17 cellular contexts compared by ENCODE assay signal in genomic region chr10:79336739-79337138, GRCh38. TPM values are rescaled to one million over a fixed set of nuclear protein-coding genes. Genes with fewer than 3 reads are reported as not detected.
A peak's percentile ranks its signal among the peaks of the same experiment; 100 is the strongest.
DNase-seq lines count a peak whose midpoint lies in the region; ATAC-seq and TF ChIP-seq lines count a peak whose summit lies in the region.
"Had no signal": no experiment of that assay in that cellular context is flagged by ENCODE, and none has a peak within 500 bp of the region (broad histone marks: within the 10 kb centered on the region; RNA-seq: fewer than 3 reads in every experiment).

No MANE protein-coding gene starts in this region.

- H3K27me3 ChIP-seq in H7 (ENCODE audit: control insufficient read depth, insufficient read depth, low read length): no peaks in the 10 kb centered on the region
- H3K27me3 ChIP-seq in sigmoid colon: no peaks in the 10 kb centered on the region
- H3K27me3 ChIP-seq in psoas muscle (ENCODE audit: insufficient read depth in 3 of 3, low read length in 2 of 3): no peaks in the 10 kb centered on the region
- H3K27me3 ChIP-seq: hepatocyte had no signal

- DNase-seq in H7 (peak; percentile 62), NCI-H2227 (lab: John Stamatoyannopoulos, UW; ENCODE audit: unreplicated experiment) (peak; percentile 52), sigmoid colon (peak; percentile 75), psoas muscle (no peak), NCI-H2171 (lab: John Stamatoyannopoulos, UW) (no peak), DMS114 treated with DMSO at 0.1 percent for 48 hours (lab: John Stamatoyannopoulos, UW; ENCODE audit: unreplicated experiment) (no peak)
- DNase-seq: activated B cell treated with CpG ODN at 0.5 μM for 24 hours; activated T-cell treated with anti-CD3 and anti-CD28 coated beads, Interleukin-2, amount 50 U/mL, for 72 hours; GDM1; NCI-H510A treated with DMSO at 0.1 percent for 48 hours; SHP77; stimulated activated CD4-positive, alpha-beta T cell treated with anti-CD3 and anti-CD28 coated beads, Interleukin-2, amount 100 ng/mL, for 24 hours had no signal

- TF ChIP-seq EP300 in sigmoid colon (IDR thresholded peaks at IDR 0.05): no peak

- H3K27ac ChIP-seq in cingulate gyrus (ENCODE audit: low read depth, low read length): peak overlapping the region; percentile 99
- H3K27ac ChIP-seq in sigmoid colon: peak overlapping the region in 3 of 4 donors; percentile 34 to 48 (median 42)
- H3K27ac ChIP-seq in psoas muscle: no peak overlapping the region
- H3K27ac ChIP-seq: hepatocyte, HL-60, KMS-11 had no signal

- ATAC-seq in psoas muscle (no peak), HG03354 (IDR thresholded peaks at IDR 0.05; ENCODE audit: poor library complexity, severe bottlenecking, unreplicated experiment) (no peak)
- ATAC-seq: activated T-cell treated with anti-CD3 and anti-CD28 coated beads, Interleukin-2, amount 50 U/mL, for 72 hours had no signal

- H3K4me3 ChIP-seq in H7 (ENCODE audit: insufficient read depth, low read depth, low read length): no peak overlapping the region
- H3K4me3 ChIP-seq in sigmoid colon: no peak overlapping the region
- no peak overlapping the region for H3K4me3 ChIP-seq in psoas muscle
- H3K4me3 ChIP-seq: hepatocyte had no signal

- TF ChIP-seq POLR2A in sigmoid colon (IDR thresholded peaks at IDR 0.05): no peak

- H3K36me3 ChIP-seq in H7 (replicated peaks; ENCODE audit: control insufficient read depth, insufficient read depth, low read length): no peaks in the 10 kb centered on the region
- no peaks in the 10 kb centered on the region for H3K36me3 ChIP-seq in sigmoid colon
- no peaks in the 10 kb centered on the region for H3K36me3 ChIP-seq in psoas muscle (ENCODE audit: insufficient read depth in 1 of 2, low read depth in 1 of 2)

- WGBS in sigmoid colon, 2 donors: 81 to 82% methylated on average over 7 of the region's 7 CpGs
- 63 to 77% (median 74%) methylated on average over 7 of the region's 7 CpGs for WGBS in psoas muscle, 3 donors

- H3K9me3 ChIP-seq in sigmoid colon (no peaks in the 10 kb centered on the region), psoas muscle (no peaks in the 10 kb centered on the region)

- TF ChIP-seq CTCF in sigmoid colon (IDR thresholded peaks at IDR 0.05) (no peak), psoas muscle (IDR thresholded peaks at IDR 0.05) (no peak)

- peaks cover 0 to 21% (median 15%) of the 10 kb centered on the region in 4 donors for H3K4me1 ChIP-seq in sigmoid colon
- peaks cover 6% of the 10 kb centered on the region for H3K4me1 ChIP-seq in psoas muscle

- intact Hi-C loops in sigmoid colon (cut with DNase I): no loop called here
- intact Hi-C loops in psoas muscle (cut with DNase I): no loop called here

RNA-seq across cellular contexts. Expression of gene PPIF, which starts 10.5 kb away (rescaled TPM):
- total RNA-seq in H7 (2014; rRNA removed; shearing (Covaris generic)): 78.6 and 87.5 TPM in 2 replicates
- total RNA-seq in sigmoid colon: 10 to 100 TPM; 26.4 to 48.5 (median 32.5) TPM
- polyA plus RNA-seq in sigmoid colon: 10 to 100 TPM; 60.7 to 74.9 (median 71.9) TPM
- 100 to 1,000 TPM in 2 of 4 donors, 10 to 100 TPM in 2; 44.6 to 181 (median 89.4) TPM for total RNA-seq in psoas muscle
- polyA plus RNA-seq in psoas muscle: 100 to 1,000 TPM in 1 of 3 donors, 10 to 100 TPM in 2; 85.4 to 297 (median 85.9) TPM

Comparison
In these comparisons a context has a peak if more than half of its experiments do, and no peak if none do; other contexts are left out.
1. DNase-seq: peak in H7 (single experiment), NCI-H2227 (single experiment) and sigmoid colon (single experiment); none in psoas muscle (0 of 2), NCI-H2171 (single experiment) and DMS114 treated with DMSO at 0.1 percent for 48 hours (single experiment).